1 cellular context compared by ENCODE assay signal in the genomic region with DNA sequence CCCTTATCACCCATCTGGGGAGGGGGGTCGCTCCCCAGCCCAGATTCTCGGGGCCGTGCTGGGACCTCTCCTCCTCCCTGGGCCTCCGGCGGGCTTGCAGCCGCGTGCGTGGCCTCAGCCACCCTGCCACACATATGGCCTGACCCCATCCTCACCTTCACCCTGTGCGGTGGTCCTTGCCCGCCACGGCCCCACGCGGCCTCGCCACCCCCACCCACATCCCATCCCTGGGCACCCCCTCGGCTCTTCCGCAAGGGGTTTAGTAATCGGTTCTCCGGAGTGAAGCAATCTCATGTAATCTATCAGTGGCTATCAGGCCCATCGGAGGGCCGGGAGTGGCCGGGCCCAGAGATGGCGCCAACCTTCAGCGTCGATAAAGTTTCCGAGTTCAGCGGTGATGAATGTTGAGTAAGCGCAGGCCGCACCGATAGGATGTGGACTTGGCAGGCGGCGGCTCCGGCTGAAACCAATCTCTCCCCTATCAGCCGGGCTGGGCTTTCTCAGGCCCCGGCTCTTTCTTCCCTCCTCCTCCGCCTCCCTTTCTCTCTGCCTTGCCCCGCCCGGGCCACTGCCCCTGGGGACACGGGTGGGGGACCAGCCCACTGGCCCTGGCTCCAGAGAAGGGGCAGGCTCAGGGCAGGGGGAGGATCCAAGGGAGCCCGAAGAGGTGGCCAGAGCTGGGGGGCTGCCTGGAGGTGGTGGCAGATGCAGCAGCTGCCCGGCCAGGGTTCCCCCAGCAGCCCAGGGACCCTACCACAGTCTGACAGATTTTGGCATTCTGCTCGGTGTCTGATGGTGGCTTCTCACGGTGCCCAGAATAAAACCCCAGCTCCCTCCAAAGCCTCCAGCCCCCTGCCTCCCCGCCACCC.
A peak's percentile ranks its signal among the peaks of the same experiment; 100 is the strongest.
TF ChIP-seq lines count a peak whose summit lies in the region.

No MANE protein-coding gene starts in this region.

TF ChIP-seq in liver, 16 proteins besides CTCF, POLR2A, EP300 and RAD21 (continued from another document):
- TF ChIP-seq FOXA2 (IDR thresholded peaks at IDR 0.05) = no peak
- peak in 1 of 2 donors; percentile 59 for TF ChIP-seq HNF4A (conservative IDR thresholded peaks at IDR 0.05)
